Comparison of ENCODE assay signal across 13 cellular contexts in genomic region chr3:50584391-50584790, GRCh38. TPM values are rescaled to one million over a fixed set of nuclear protein-coding genes. Genes with fewer than 3 reads are reported as not detected.
DNase-seq lines count a peak whose midpoint lies in the region; ATAC-seq, FAIRE-seq and TF ChIP-seq lines count a peak whose summit lies in the region.
"Had no signal": no experiment of that assay in that cellular context is flagged by ENCODE, and none has a peak within 500 bp of the region (broad histone marks: within the 10 kb centered on the region; RNA-seq: fewer than 3 reads in every experiment).

No MANE protein-coding gene starts in this region.

- H3K36me3 Mint-ChIP-seq in activated CD4-positive, alpha-beta memory T cell treated with anti-CD3 and anti-CD28 coated beads for 36 hours = peaks cover 68% of the 10 kb centered on the region
- H3K36me3 Mint-ChIP-seq in activated CD4-positive, alpha-beta memory T cell treated with anti-CD3 and anti-CD28 coated beads, Interleukin-2, amount 10 ng/mL, durations not matched to agents 7 days and 5 days (ENCODE audit: low read depth) = peaks cover 58% of the 10 kb centered on the region
- H3K36me3 Mint-ChIP-seq in activated T-helper 1 cell treated with anti-CD3 and anti-CD28 coated beads, Interleukin-12 subunit alpha, Interleukin-12 subunit beta, Interleukin-2, Interleukin-4 antibody, amounts not matched to agents 30 ng/mL and 10 ng/mL and 1 ng/mL, durations not matched to agents 14 hours and 24 hours and 36 hours (ENCODE audit: low read depth) = peaks cover 48% of the 10 kb centered on the region
- peaks cover 81% of the 10 kb centered on the region for H3K36me3 Mint-ChIP-seq in stimulated activated effector memory CD8-positive, alpha-beta T cell treated with anti-CD3 and anti-CD28 coated beads, Interleukin-12 subunit alpha, Interleukin-12 subunit beta, amount 100 ng/mL, for 72 hours

- H3K4me3 ChIP-seq in right atrium auricular region = no peak overlapping the region
- H3K4me3 ChIP-seq: ascending aorta, HAP-1, skin epidermis had no signal

- TF ChIP-seq CTCF in right atrium auricular region (IDR thresholded peaks at IDR 0.05) = no peak

- intact Hi-C loops in activated CD4-positive, alpha-beta memory T cell treated with anti-CD3 and anti-CD28 coated beads for 36 hours (cut with micrococcal nuclease) = no loop called here
- intact Hi-C loops in activated T-helper 1 cell treated with anti-CD3 and anti-CD28 coated beads, Interleukin-12 subunit alpha, Interleukin-12 subunit beta, Interleukin-2, Interleukin-4 antibody, amounts not matched to agents 30 ng/mL and 10 ng/mL and 1 ng/mL, durations not matched to agents 14 hours and 24 hours and 36 hours (cut with micrococcal nuclease) = no loop called here

- H3K4me1 Mint-ChIP-seq in activated CD4-positive, alpha-beta memory T cell treated with anti-CD3 and anti-CD28 coated beads for 36 hours (ENCODE audit: low read depth) = peaks cover 85% of the 10 kb centered on the region
- H3K4me1 Mint-ChIP-seq in activated CD4-positive, alpha-beta memory T cell treated with anti-CD3 and anti-CD28 coated beads, Interleukin-2, amount 10 ng/mL, durations not matched to agents 7 days and 5 days = peaks cover 60% of the 10 kb centered on the region
- H3K4me1 Mint-ChIP-seq in activated T-helper 1 cell treated with anti-CD3 and anti-CD28 coated beads, Interleukin-12 subunit alpha, Interleukin-12 subunit beta, Interleukin-2, Interleukin-4 antibody, amounts not matched to agents 30 ng/mL and 10 ng/mL and 1 ng/mL, durations not matched to agents 14 hours and 24 hours and 36 hours (ENCODE audit: low read depth) = peaks cover 89% of the 10 kb centered on the region
- peaks cover 86% of the 10 kb centered on the region for H3K4me1 Mint-ChIP-seq in stimulated activated effector memory CD8-positive, alpha-beta T cell treated with anti-CD3 and anti-CD28 coated beads, Interleukin-12 subunit alpha, Interleukin-12 subunit beta, amount 100 ng/mL, for 72 hours

- peaks cover 0 to 58% of the 10 kb centered on the region in 2 donors for H3K4me1 ChIP-seq in right atrium auricular region
- H3K4me1 ChIP-seq: HAP-1 had no signal

- FAIRE-seq in GM19239 (lab: Jason Lieb, UNC) = no peak

- no peak for ATAC-seq in stimulated activated effector memory CD8-positive, alpha-beta T cell treated with anti-CD3 and anti-CD28 coated beads, Interleukin-12 subunit alpha, Interleukin-12 subunit beta, amount 100 ng/mL, for 72 hours

- CTCF ChIA-PET in activated CD4-positive, alpha-beta memory T cell treated with anti-CD3 and anti-CD28 coated beads for 36 hours (lab: Charles Lee) = interaction anchor here (1.0 to 1.2 kb wide), 2 partner anchors 10 to 12 kb away, joined by 3 read pairs; no protein-coding TSS in a partner anchor
- CTCF ChIA-PET in activated CD4-positive, alpha-beta memory T cell treated with anti-CD3 and anti-CD28 coated beads, Interleukin-2, amount 10 ng/mL, durations not matched to agents 7 days and 5 days (lab: Charles Lee) = interaction anchor here (1.3 to 18.5 kb wide), 2 partner anchors 9 to 26 kb away, joined by 4 to 854 read pairs; partner anchors contain the start of genes CISH and MAPKAPK3

- no peaks in the 10 kb centered on the region for H3K9me3 ChIP-seq in right atrium auricular region
- H3K9me3 ChIP-seq: ascending aorta, HAP-1 had no signal

- peak overlapping the region; percentile 98 for H3K27ac Mint-ChIP-seq in activated CD4-positive, alpha-beta memory T cell treated with anti-CD3 and anti-CD28 coated beads for 36 hours
- no peak overlapping the region for H3K27ac Mint-ChIP-seq in activated CD4-positive, alpha-beta memory T cell treated with anti-CD3 and anti-CD28 coated beads, Interleukin-2, amount 10 ng/mL, durations not matched to agents 7 days and 5 days
- peak overlapping the region; percentile 84 for H3K27ac Mint-ChIP-seq in activated T-helper 1 cell treated with anti-CD3 and anti-CD28 coated beads, Interleukin-12 subunit alpha, Interleukin-12 subunit beta, Interleukin-2, Interleukin-4 antibody, amounts not matched to agents 30 ng/mL and 10 ng/mL and 1 ng/mL, durations not matched to agents 14 hours and 24 hours and 36 hours
- peak overlapping the region; percentile 39 for H3K27ac Mint-ChIP-seq in stimulated activated effector memory CD8-positive, alpha-beta T cell treated with anti-CD3 and anti-CD28 coated beads, Interleukin-12 subunit alpha, Interleukin-12 subunit beta, amount 100 ng/mL, for 72 hours

- no peaks in the 10 kb centered on the region for H3K36me3 ChIP-seq in right atrium auricular region

- no peaks in the 10 kb centered on the region for H3K9me3 Mint-ChIP-seq in activated CD4-positive, alpha-beta memory T cell treated with anti-CD3 and anti-CD28 coated beads for 36 hours
- no peaks in the 10 kb centered on the region for H3K9me3 Mint-ChIP-seq in activated CD4-positive, alpha-beta memory T cell treated with anti-CD3 and anti-CD28 coated beads, Interleukin-2, amount 10 ng/mL, durations not matched to agents 7 days and 5 days
- no peaks in the 10 kb centered on the region for H3K9me3 Mint-ChIP-seq in activated T-helper 1 cell treated with anti-CD3 and anti-CD28 coated beads, Interleukin-12 subunit alpha, Interleukin-12 subunit beta, Interleukin-2, Interleukin-4 antibody, amounts not matched to agents 30 ng/mL and 10 ng/mL and 1 ng/mL, durations not matched to agents 14 hours and 24 hours and 36 hours
- no peaks in the 10 kb centered on the region for H3K9me3 Mint-ChIP-seq in stimulated activated effector memory CD8-positive, alpha-beta T cell treated with anti-CD3 and anti-CD28 coated beads, Interleukin-12 subunit alpha, Interleukin-12 subunit beta, amount 100 ng/mL, for 72 hours

- no peak for DNase-seq in activated CD4-positive, alpha-beta memory T cell treated with anti-CD3 and anti-CD28 coated beads for 36 hours
- DNase-seq in activated CD4-positive, alpha-beta memory T cell treated with anti-CD3 and anti-CD28 coated beads, Interleukin-2, amount 10 ng/mL, durations not matched to agents 7 days and 5 days = no peak
- no peak for DNase-seq in activated T-helper 1 cell treated with anti-CD3 and anti-CD28 coated beads, Interleukin-12 subunit alpha, Interleukin-12 subunit beta, Interleukin-2, Interleukin-4 antibody, amounts not matched to agents 30 ng/mL and 10 ng/mL and 1 ng/mL, durations not matched to agents 14 hours and 24 hours and 36 hours (ENCODE audit: low spot score)
- DNase-seq in right atrium auricular region (ENCODE audit: low spot score) (no peak), NCI-H2081 treated with DMSO at 0.1 percent for 48 hours (lab: John Stamatoyannopoulos, UW) (no peak), DMS114 treated with DMSO at 0.1 percent for 48 hours (lab: John Stamatoyannopoulos, UW; ENCODE audit: unreplicated experiment) (no peak), GM19239 (ENCODE audit: insufficient read length, low spot score) (no peak)
- DNase-seq in stimulated activated effector memory CD8-positive, alpha-beta T cell treated with anti-CD3 and anti-CD28 coated beads, Interleukin-12 subunit alpha, Interleukin-12 subunit beta, amount 100 ng/mL, for 72 hours (ENCODE audit: low spot score in 2 of 2) = no peak
- DNase-seq: NCI-H146, NCI-H526 had no signal

- peak overlapping the region; percentile 82 to 96 for H3K27ac ChIP-seq in right atrium auricular region

- POLR2A ChIA-PET in activated CD4-positive, alpha-beta memory T cell treated with anti-CD3 and anti-CD28 coated beads for 36 hours (lab: Charles Lee) = interaction anchor here (1.5 kb wide), 1 partner anchor 27 kb away, joined by 3 read pairs; the partner anchor contains the start of gene CISH
- POLR2A ChIA-PET in activated CD4-positive, alpha-beta memory T cell treated with anti-CD3 and anti-CD28 coated beads, Interleukin-2, amount 10 ng/mL, durations not matched to agents 7 days and 5 days (lab: Charles Lee) = interaction anchor here (1.7 to 37.3 kb wide), 2 partner anchors 10 to 28 kb away, joined by 7 to 4963 read pairs; partner anchors contain the start of genes CISH and MAPKAPK3

- H3K27me3 Mint-ChIP-seq in activated CD4-positive, alpha-beta memory T cell treated with anti-CD3 and anti-CD28 coated beads for 36 hours = no peaks in the 10 kb centered on the region
- no peaks in the 10 kb centered on the region for H3K27me3 Mint-ChIP-seq in activated CD4-positive, alpha-beta memory T cell treated with anti-CD3 and anti-CD28 coated beads, Interleukin-2, amount 10 ng/mL, durations not matched to agents 7 days and 5 days
- H3K27me3 Mint-ChIP-seq in activated T-helper 1 cell treated with anti-CD3 and anti-CD28 coated beads, Interleukin-12 subunit alpha, Interleukin-12 subunit beta, Interleukin-2, Interleukin-4 antibody, amounts not matched to agents 30 ng/mL and 10 ng/mL and 1 ng/mL, durations not matched to agents 14 hours and 24 hours and 36 hours (ENCODE audit: insufficient read depth) = no peaks in the 10 kb centered on the region

- no peak overlapping the region for H3K4me3 Mint-ChIP-seq in activated CD4-positive, alpha-beta memory T cell treated with anti-CD3 and anti-CD28 coated beads for 36 hours
- no peak overlapping the region for H3K4me3 Mint-ChIP-seq in activated CD4-positive, alpha-beta memory T cell treated with anti-CD3 and anti-CD28 coated beads, Interleukin-2, amount 10 ng/mL, durations not matched to agents 7 days and 5 days
- no peak overlapping the region for H3K4me3 Mint-ChIP-seq in activated T-helper 1 cell treated with anti-CD3 and anti-CD28 coated beads, Interleukin-12 subunit alpha, Interleukin-12 subunit beta, Interleukin-2, Interleukin-4 antibody, amounts not matched to agents 30 ng/mL and 10 ng/mL and 1 ng/mL, durations not matched to agents 14 hours and 24 hours and 36 hours
- H3K4me3 Mint-ChIP-seq in stimulated activated effector memory CD8-positive, alpha-beta T cell treated with anti-CD3 and anti-CD28 coated beads, Interleukin-12 subunit alpha, Interleukin-12 subunit beta, amount 100 ng/mL, for 72 hours = no peak overlapping the region

- H3K27me3 ChIP-seq in right atrium auricular region = no peaks in the 10 kb centered on the region
- H3K27me3 ChIP-seq: ascending aorta had no signal

RNA-seq across cellular contexts. Expression of gene HEMK1, which starts 15.1 kb away (rescaled TPM):
- 10 to 100 TPM; 78.7 to 82.6 TPM for total RNA-seq in activated CD4-positive, alpha-beta memory T cell treated with anti-CD3 and anti-CD28 coated beads for 36 hours
- total RNA-seq in activated CD4-positive, alpha-beta memory T cell treated with anti-CD3 and anti-CD28 coated beads, Interleukin-2, amount 10 ng/mL, durations not matched to agents 7 days and 5 days = 10 to 100 TPM; 49.6 to 50.1 TPM
- total RNA-seq in activated T-helper 1 cell treated with anti-CD3 and anti-CD28 coated beads, Interleukin-12 subunit alpha, Interleukin-12 subunit beta, Interleukin-2, Interleukin-4 antibody, amounts not matched to agents 30 ng/mL and 10 ng/mL and 1 ng/mL, durations not matched to agents 14 hours and 24 hours and 36 hours = 54.1 and 58.0 TPM in 2 replicates
- total RNA-seq in right atrium auricular region = 1 to 10 TPM; 7.2 to 9.6 TPM

RNA-seq across cellular contexts. Expression of gene C3orf18, which starts 16.8 kb away (rescaled TPM):
- 10 to 100 TPM; 16.7 to 17.0 TPM for total RNA-seq in activated CD4-positive, alpha-beta memory T cell treated with anti-CD3 and anti-CD28 coated beads for 36 hours
- 10 to 100 TPM; 14.6 to 17.5 TPM for total RNA-seq in activated CD4-positive, alpha-beta memory T cell treated with anti-CD3 and anti-CD28 coated beads, Interleukin-2, amount 10 ng/mL, durations not matched to agents 7 days and 5 days
- 21.5 and 21.9 TPM in 2 replicates for total RNA-seq in activated T-helper 1 cell treated with anti-CD3 and anti-CD28 coated beads, Interleukin-12 subunit alpha, Interleukin-12 subunit beta, Interleukin-2, Interleukin-4 antibody, amounts not matched to agents 30 ng/mL and 10 ng/mL and 1 ng/mL, durations not matched to agents 14 hours and 24 hours and 36 hours
- total RNA-seq in right atrium auricular region = 10 to 100 TPM; 25.6 to 34.8 TPM

RNA-seq across cellular contexts. Expression of gene CISH, which starts 27.2 kb away (rescaled TPM):
- total RNA-seq in activated CD4-positive, alpha-beta memory T cell treated with anti-CD3 and anti-CD28 coated beads for 36 hours = 100 to 1,000 TPM; 319 TPM
- 100 to 1,000 TPM; 328 to 335 TPM for total RNA-seq in activated CD4-positive, alpha-beta memory T cell treated with anti-CD3 and anti-CD28 coated beads, Interleukin-2, amount 10 ng/mL, durations not matched to agents 7 days and 5 days
- 334 and 341 TPM in 2 replicates for total RNA-seq in activated T-helper 1 cell treated with anti-CD3 and anti-CD28 coated beads, Interleukin-12 subunit alpha, Interleukin-12 subunit beta, Interleukin-2, Interleukin-4 antibody, amounts not matched to agents 30 ng/mL and 10 ng/mL and 1 ng/mL, durations not matched to agents 14 hours and 24 hours and 36 hours
- 1 to 10 TPM; 4.7 to 9.9 TPM for total RNA-seq in right atrium auricular region

RNA-seq across cellular contexts. Expression of gene MAPKAPK3, which starts 32.6 kb away (rescaled TPM):
- 100 to 1,000 TPM; 186 to 187 TPM for total RNA-seq in activated CD4-positive, alpha-beta memory T cell treated with anti-CD3 and anti-CD28 coated beads for 36 hours
- 100 to 1,000 TPM; 146 to 157 TPM for total RNA-seq in activated CD4-positive, alpha-beta memory T cell treated with anti-CD3 and anti-CD28 coated beads, Interleukin-2, amount 10 ng/mL, durations not matched to agents 7 days and 5 days
- total RNA-seq in activated T-helper 1 cell treated with anti-CD3 and anti-CD28 coated beads, Interleukin-12 subunit alpha, Interleukin-12 subunit beta, Interleukin-2, Interleukin-4 antibody, amounts not matched to agents 30 ng/mL and 10 ng/mL and 1 ng/mL, durations not matched to agents 14 hours and 24 hours and 36 hours = 191 and 201 TPM in 2 replicates
- total RNA-seq in right atrium auricular region = 100 to 1,000 TPM; 148 to 187 TPM

Comparison
In these comparisons a context has a peak if more than half of its experiments do, and no peak if none do; other contexts are left out.
1. RNA of gene CISH, which starts 27.2 kb away (total RNA-seq): 328 to 335 TPM in activated CD4-positive, alpha-beta memory T cell treated with anti-CD3 and anti-CD28 coated beads, Interleukin-2, amount 10 ng/mL, durations not matched to agents 7 days and 5 days, 334 to 341 TPM in activated T-helper 1 cell treated with anti-CD3 and anti-CD28 coated beads, Interleukin-12 subunit alpha, Interleukin-12 subunit beta, Interleukin-2, Interleukin-4 antibody, amounts not matched to agents 30 ng/mL and 10 ng/mL and 1 ng/mL, durations not matched to agents 14 hours and 24 hours and 36 hours and 319 TPM in activated CD4-positive, alpha-beta memory T cell treated with anti-CD3 and anti-CD28 coated beads for 36 hours; 4.7 to 9.9 TPM in right atrium auricular region; every median in the first group is over 10 times any median in the second.